In genomic region chr17:3892095-3892998, GRCh38 we compare ENCODE assay signal across 1 cellular context.
TF ChIP-seq lines count a peak whose summit lies in the region.

No MANE protein-coding gene starts in this region.

TF ChIP-seq in WTC11, 78 proteins besides CTCF, POLR2A, EP300 and RAD21 (continued from another document):
- TF ChIP-seq ARID4B (CRISPR knock-in tag; IDR thresholded peaks at IDR 0.05; ENCODE audit: borderline replicate concordance): no peak
- TF ChIP-seq SP1 (CRISPR knock-in tag; conservative IDR thresholded peaks at IDR 0.05): peak; percentile 43; the same call in 1 of the 2 replicates
- TF ChIP-seq USF2 (CRISPR knock-in tag; IDR thresholded peaks at IDR 0.05): peak; percentile 75
- TF ChIP-seq SOX15 (CRISPR knock-in tag; IDR thresholded peaks at IDR 0.05): no peak
- no peak for TF ChIP-seq HMGA2 (CRISPR knock-in tag; IDR thresholded peaks at IDR 0.05)
- TF ChIP-seq, protein P1, sequence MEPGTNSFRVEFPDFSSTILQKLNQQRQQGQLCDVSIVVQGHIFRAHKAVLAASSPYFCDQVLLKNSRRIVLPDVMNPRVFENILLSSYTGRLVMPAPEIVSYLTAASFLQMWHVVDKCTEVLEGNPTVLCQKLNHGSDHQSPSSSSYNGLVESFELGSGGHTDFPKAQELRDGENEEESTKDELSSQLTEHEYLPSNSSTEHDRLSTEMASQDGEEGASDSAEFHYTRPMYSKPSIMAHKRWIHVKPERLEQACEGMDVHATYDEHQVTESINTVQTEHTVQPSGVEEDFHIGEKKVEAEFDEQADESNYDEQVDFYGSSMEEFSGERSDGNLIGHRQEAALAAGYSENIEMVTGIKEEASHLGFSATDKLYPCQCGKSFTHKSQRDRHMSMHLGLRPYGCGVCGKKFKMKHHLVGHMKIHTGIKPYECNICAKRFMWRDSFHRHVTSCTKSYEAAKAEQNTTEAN (CRISPR knock-in tag; IDR thresholded peaks at IDR 0.05): 0 out of 2 replicates have a peak, but pooled peaks have one; percentile 37
- TF ChIP-seq FOXP1 (CRISPR knock-in tag; IDR thresholded peaks at IDR 0.05; ENCODE audit: borderline replicate concordance): 0 out of 2 replicates have a peak, but pooled peaks have one; percentile 55
- peak; percentile 75 for TF ChIP-seq NFE2L1 (CRISPR knock-in tag; IDR thresholded peaks at IDR 0.05)
- no peak for TF ChIP-seq ZNF263 (CRISPR knock-in tag; IDR thresholded peaks at IDR 0.05; ENCODE audit: low read depth)
- TF ChIP-seq USF1 (CRISPR knock-in tag; IDR thresholded peaks at IDR 0.05): peak; percentile 54
- TF ChIP-seq RELA (CRISPR knock-in tag; IDR thresholded peaks at IDR 0.05; ENCODE audit: borderline replicate concordance): no peak
